1 cellular context compared by ENCODE assay signal in genomic region chr15:74866090-74866489, GRCh38.
TF ChIP-seq lines count a peak whose summit lies in the region.

No MANE protein-coding gene starts in this region.

TF ChIP-seq in SK-N-SH treated with all-trans-retinoic acid at 6 μM for 48 hours, 23 proteins besides CTCF, POLR2A, EP300 and RAD21 (continued from another document):
- TF ChIP-seq TSHZ2 (CRISPR knock-in tag; IDR thresholded peaks at IDR 0.05) (no peak), ZFP30 (CRISPR knock-in tag; IDR thresholded peaks at IDR 0.05) (no peak), CSDC2 (CRISPR knock-in tag; IDR thresholded peaks at IDR 0.05) (no peak), BACH2 (CRISPR knock-in tag; IDR thresholded peaks at IDR 0.05; ENCODE audit: borderline replicate concordance) (no peak), PATZ1 (CRISPR knock-in tag; IDR thresholded peaks at IDR 0.05; ENCODE audit: borderline replicate concordance) (no peak), ZFP3 (CRISPR knock-in tag; IDR thresholded peaks at IDR 0.05) (no peak), ZNF8 (CRISPR knock-in tag; IDR thresholded peaks at IDR 0.05) (no peak), CSRNP3 (CRISPR knock-in tag; IDR thresholded peaks at IDR 0.05) (no peak), ZNF565 (CRISPR knock-in tag; conservative IDR thresholded peaks at IDR 0.05; ENCODE audit: low read depth) (no peak), ZNF70 (CRISPR knock-in tag; IDR thresholded peaks at IDR 0.05) (no peak), ESRRG (CRISPR knock-in tag; IDR thresholded peaks at IDR 0.05) (no peak), PPARA (CRISPR knock-in tag; IDR thresholded peaks at IDR 0.05; ENCODE audit: borderline replicate concordance) (no peak), OSR1 (CRISPR knock-in tag; IDR thresholded peaks at IDR 0.05) (no peak), GLIS3 (CRISPR knock-in tag; IDR thresholded peaks at IDR 0.05) (no peak)
